Comparison of ENCODE assay signal across 9 cellular contexts in genomic region chr9:74498616-74499095, GRCh38. TPM values are rescaled to one million over a fixed set of nuclear protein-coding genes. Genes with fewer than 3 reads are reported as not detected.
DNase-seq lines count a peak whose midpoint lies in the region; ATAC-seq and TF ChIP-seq lines count a peak whose summit lies in the region.
"Had no signal": no experiment of that assay in that cellular context is flagged by ENCODE, and none has a peak within 500 bp of the region (broad histone marks: within the 10 kb centered on the region; RNA-seq: fewer than 3 reads in every experiment).

No MANE protein-coding gene starts in this region.

- peaks cover 36% of the 10 kb centered on the region for H3K4me1 Mint-ChIP-seq in activated B cell treated with CpG ODN at 0.5 μM for 24 hours
- no peaks in the 10 kb centered on the region for H3K4me1 Mint-ChIP-seq in Calu3 (ENCODE audit: low read depth, unreplicated experiment)

- H3K27ac Mint-ChIP-seq in activated B cell treated with CpG ODN at 0.5 μM for 24 hours = no peak overlapping the region
- no peak overlapping the region for H3K27ac Mint-ChIP-seq in Calu3 (ENCODE audit: unreplicated experiment)

- H3K9me3 Mint-ChIP-seq in activated B cell treated with CpG ODN at 0.5 μM for 24 hours (no peaks in the 10 kb centered on the region), Calu3 (ENCODE audit: low read depth, unreplicated experiment) (no peaks in the 10 kb centered on the region)

- H3K36me3 Mint-ChIP-seq in activated B cell treated with CpG ODN at 0.5 μM for 24 hours (ENCODE audit: low read depth) = peaks cover 6% of the 10 kb centered on the region
- peaks cover 15% of the 10 kb centered on the region for H3K36me3 Mint-ChIP-seq in Calu3 (ENCODE audit: insufficient read depth, unreplicated experiment)

- no TSS peak for BruUV-seq in Calu3 (replicated peaks; lab: Mats Ljungman, UMichigan)

- H3K27me3 Mint-ChIP-seq in activated B cell treated with CpG ODN at 0.5 μM for 24 hours (peaks cover 52% of the 10 kb centered on the region), Calu3 (ENCODE audit: unreplicated experiment) (peaks cover 25% of the 10 kb centered on the region)

- peak overlapping the region; percentile 71 for H3K4me3 Mint-ChIP-seq in activated B cell treated with CpG ODN at 0.5 μM for 24 hours
- no peak overlapping the region for H3K4me3 Mint-ChIP-seq in Calu3 (ENCODE audit: low read depth, unreplicated experiment)

- H3K36me3 ChIP-seq in left ventricle myocardium inferior = no peaks in the 10 kb centered on the region
- H3K36me3 ChIP-seq: SJSA1 had no signal

- ATAC-seq in activated B cell treated with CpG ODN at 0.5 μM for 24 hours (ENCODE audit: low read depth) (no peak), GM21390 (IDR thresholded peaks at IDR 0.05; ENCODE audit: unreplicated experiment) (no peak), GM21737 (IDR thresholded peaks at IDR 0.05; ENCODE audit: unreplicated experiment) (no peak), HG03097 (IDR thresholded peaks at IDR 0.05; ENCODE audit: low FRiP score, unreplicated experiment) (no peak)

- TF ChIP-seq CTCF in GM12864 (IDR thresholded peaks at IDR 0.05; ENCODE audit: low read depth, low read length, missing control alignments) = no peak
- no peak for TF ChIP-seq CTCF in activated B cell treated with CpG ODN at 0.5 μM for 24 hours (IDR thresholded peaks at IDR 0.05)
- no peak for TF ChIP-seq CTCF in left ventricle myocardium inferior (IDR thresholded peaks at IDR 0.05; ENCODE audit: borderline replicate concordance)
- no peak for TF ChIP-seq CTCF in retinal pigment epithelial cell (conservative IDR thresholded peaks at IDR 0.05; ENCODE audit: low read depth, low read length)
- no peak for TF ChIP-seq CTCF in Calu3 (IDR thresholded peaks at IDR 0.05; ENCODE audit: unreplicated experiment)

- peak overlapping the region; percentile 79; the same call in 1 of the 2 replicates for H3K4me3 ChIP-seq in GM12864 (ENCODE audit: low read depth, low read length)
- H3K4me3 ChIP-seq in left ventricle myocardium inferior = peak overlapping the region; percentile 76
- peak overlapping the region; percentile 79 for H3K4me3 ChIP-seq in retinal pigment epithelial cell (ENCODE audit: low read length)

- peaks cover 38% of the 10 kb centered on the region for H3K4me1 ChIP-seq in left ventricle myocardium inferior

- intact Hi-C loops in activated B cell treated with CpG ODN at 0.5 μM for 24 hours (cut with micrococcal nuclease) = loop anchor here (5.0 kb wide), 1 partner anchor 589 kb away; the partner anchor contains the start of genes NMRK1 and OSTF1
- intact Hi-C loops in left ventricle myocardium inferior (cut with micrococcal nuclease) = no loop called here
- intact Hi-C loops in Calu3 (cut with micrococcal nuclease; ENCODE audit: unreplicated experiment) = no loop called here

- CTCF ChIA-PET in activated B cell treated with CpG ODN at 0.5 μM for 24 hours (lab: Charles Lee) (no interaction called here), Calu3 (lab: Charles Lee) (no interaction called here)

- POLR2A ChIA-PET in activated B cell treated with CpG ODN at 0.5 μM for 24 hours (lab: Charles Lee) = no interaction called here

- no peak for DNase-seq in GM12864 (ENCODE audit: low read depth)
- no peak for DNase-seq in activated B cell treated with CpG ODN at 0.5 μM for 24 hours
- DNase-seq in left ventricle myocardium inferior = no peak
- DNase-seq in retinal pigment epithelial cell (ENCODE audit: low read depth) = no peak
- no peak for DNase-seq in Calu3

- H3K27ac ChIP-seq in left ventricle myocardium inferior (replicated peaks) = peak overlapping the region; percentile 73
- H3K27ac ChIP-seq: SJSA1 had no signal

- H3K9me3 ChIP-seq in left ventricle myocardium inferior (replicated peaks) = no peaks in the 10 kb centered on the region
- H3K9me3 ChIP-seq: SJSA1 had no signal

- H3K27me3 ChIP-seq in left ventricle myocardium inferior (ENCODE audit: low read depth) = peaks cover 57% of the 10 kb centered on the region

RNA-seq across cellular contexts. Expression of gene RORB, which starts 1.5 kb away (rescaled TPM):
- total RNA-seq in activated B cell treated with CpG ODN at 0.5 μM for 24 hours = not detected in 2 replicates
- 1.2 TPM for total RNA-seq in left ventricle myocardium inferior
- 0.07 TPM in 1 of 2 replicates, not detected in the other for total RNA-seq in Calu3 (2022)
- total RNA-seq: SJSA1 had no signal
